Comparison of ENCODE assay signal across 1 cellular context in genomic region chr5:116532762-116533525, GRCh38.
TF ChIP-seq lines count a peak whose summit lies in the region.

No MANE protein-coding gene starts in this region.

TF ChIP-seq in H1, 55 proteins besides CTCF, POLR2A, EP300 and RAD21 (continued from another document):
- TF ChIP-seq E2F6 (IDR thresholded peaks at IDR 0.05) (no peak), GTF2F1 (IDR thresholded peaks at IDR 0.05; ENCODE audit: borderline replicate concordance, low read depth, low read length) (no peak), POU5F1 (IDR thresholded peaks at IDR 0.05; ENCODE audit: low read depth, low read length) (no peak), TCF12 (IDR thresholded peaks at IDR 0.05; ENCODE audit: low read depth, low read length) (no peak), ASH2L (IDR thresholded peaks at IDR 0.05; ENCODE audit: low read length) (no peak), HDAC6 (IDR thresholded peaks at IDR 0.05; ENCODE audit: low read depth, low read length) (no peak), CBX8 (IDR thresholded peaks at IDR 0.05; ENCODE audit: borderline replicate concordance, low read depth, low read length) (no peak), BRCA1 (IDR thresholded peaks at IDR 0.05; ENCODE audit: low read depth, low read length) (no peak), KDM4A (IDR thresholded peaks at IDR 0.05; ENCODE audit: low read depth, low read length, severe bottlenecking) (no peak), RXRA (IDR thresholded peaks at IDR 0.05; ENCODE audit: insufficient read depth, low read depth, low read length) (no peak), SIN3A (conservative IDR thresholded peaks at IDR 0.05 in 1 of 2, IDR thresholded peaks at IDR 0.05 in 1 of 2; ENCODE audit: low read depth in 1 of 2, low read length in 2 of 2) (no peak), SAP30 (IDR thresholded peaks at IDR 0.05; ENCODE audit: insufficient read depth, insufficient replicate concordance, low read length) (no peak)
